In genomic region chr6:158686791-158687381, GRCh38 we compare ENCODE assay signal across 9 cellular contexts. TPM values are rescaled to one million over a fixed set of nuclear protein-coding genes. Genes with fewer than 3 reads are reported as not detected.
DNase-seq lines count a peak whose midpoint lies in the region; ATAC-seq lines count a peak whose summit lies in the region.
"Had no signal": no experiment of that assay in that cellular context is flagged by ENCODE, and none has a peak within 500 bp of the region (broad histone marks: within the 10 kb centered on the region; RNA-seq: fewer than 3 reads in every experiment).

No MANE protein-coding gene starts in this region.

- no peaks in the 10 kb centered on the region for H3K4me1 ChIP-seq in SJCRH30

- H3K9me3 Mint-ChIP-seq in activated T-helper 2 cell treated with anti-CD3 and anti-CD28 coated beads, Interferon-gamma antibody, Interleukin-2, Interleukin-4, amounts not matched to agents 10 μg/mL and 5 μg/mL and 100 μg/mL, durations not matched to agents 14 hours and 24 hours and 36 hours, result no peaks in the 10 kb centered on the region
- H3K9me3 Mint-ChIP-seq in stimulated activated naive B cell treated with anti-CD40 and anti-IgM and Interleukin-4, amounts not matched to agents 10 μg/mL and 1 μg/mL and 100 μg/mL, for 72 hours, result peaks cover 0 to 2% of the 10 kb centered on the region in 2 donors

- peak overlapping the region; percentile 45 for H3K4me3 Mint-ChIP-seq in activated T-helper 2 cell treated with anti-CD3 and anti-CD28 coated beads, Interferon-gamma antibody, Interleukin-2, Interleukin-4, amounts not matched to agents 10 μg/mL and 5 μg/mL and 100 μg/mL, durations not matched to agents 14 hours and 24 hours and 36 hours (ENCODE audit: low read depth)
- peak overlapping the region; percentile 9 to 10 for H3K4me3 Mint-ChIP-seq in stimulated activated naive B cell treated with anti-CD40 and anti-IgM and Interleukin-4, amounts not matched to agents 10 μg/mL and 1 μg/mL and 100 μg/mL, for 72 hours

- H3K4me1 Mint-ChIP-seq in activated T-helper 2 cell treated with anti-CD3 and anti-CD28 coated beads, Interferon-gamma antibody, Interleukin-2, Interleukin-4, amounts not matched to agents 10 μg/mL and 5 μg/mL and 100 μg/mL, durations not matched to agents 14 hours and 24 hours and 36 hours (ENCODE audit: low read depth), result peaks cover 58% of the 10 kb centered on the region
- peaks cover 14 to 23% of the 10 kb centered on the region in 2 donors for H3K4me1 Mint-ChIP-seq in stimulated activated naive B cell treated with anti-CD40 and anti-IgM and Interleukin-4, amounts not matched to agents 10 μg/mL and 1 μg/mL and 100 μg/mL, for 72 hours

- peak; percentile 78 for ATAC-seq in HG03457 (IDR thresholded peaks at IDR 0.05; ENCODE audit: unreplicated experiment)
- ATAC-seq in stimulated activated naive B cell treated with anti-CD40 and anti-IgM and Interleukin-4, amounts not matched to agents 10 μg/mL and 1 μg/mL and 100 μg/mL, for 72 hours (replicated peaks), result peak; percentile 97 to 98

- no peak overlapping the region for H3K4me3 ChIP-seq in SJCRH30

- H3K27ac ChIP-seq in SJCRH30, result no peak overlapping the region
- H3K27ac ChIP-seq: 22Rv1 had no signal

- peaks cover 83% of the 10 kb centered on the region for H3K36me3 Mint-ChIP-seq in activated T-helper 2 cell treated with anti-CD3 and anti-CD28 coated beads, Interferon-gamma antibody, Interleukin-2, Interleukin-4, amounts not matched to agents 10 μg/mL and 5 μg/mL and 100 μg/mL, durations not matched to agents 14 hours and 24 hours and 36 hours (ENCODE audit: low read depth)
- H3K36me3 Mint-ChIP-seq in stimulated activated naive B cell treated with anti-CD40 and anti-IgM and Interleukin-4, amounts not matched to agents 10 μg/mL and 1 μg/mL and 100 μg/mL, for 72 hours, result peaks cover 17 to 38% of the 10 kb centered on the region in 2 donors

- intact Hi-C loops in activated T-helper 2 cell treated with anti-CD3 and anti-CD28 coated beads, Interferon-gamma antibody, Interleukin-2, Interleukin-4, amounts not matched to agents 10 μg/mL and 5 μg/mL and 100 μg/mL, durations not matched to agents 14 hours and 24 hours and 36 hours (cut with micrococcal nuclease), result loop anchor here (2.0 kb wide), 1 partner anchor 34 kb away; no protein-coding TSS in a partner anchor

- peak overlapping the region; percentile 62 for H3K27ac Mint-ChIP-seq in activated T-helper 2 cell treated with anti-CD3 and anti-CD28 coated beads, Interferon-gamma antibody, Interleukin-2, Interleukin-4, amounts not matched to agents 10 μg/mL and 5 μg/mL and 100 μg/mL, durations not matched to agents 14 hours and 24 hours and 36 hours
- peak overlapping the region; percentile 70 for H3K27ac Mint-ChIP-seq in stimulated activated naive B cell treated with anti-CD40 and anti-IgM and Interleukin-4, amounts not matched to agents 10 μg/mL and 1 μg/mL and 100 μg/mL, for 72 hours

- DNase-seq in NOMO-1 treated with DMSO at 0.1 percent for 48 hours (lab: John Stamatoyannopoulos, UW; ENCODE audit: unreplicated experiment), result peak; percentile 63
- DNase-seq in NOMO-1 treated with dmso at 0.1 percent for 144 hours (lab: John Stamatoyannopoulos, UW; ENCODE audit: unreplicated experiment), result no peak
- peak; percentile 58 for DNase-seq in activated T-helper 2 cell treated with anti-CD3 and anti-CD28 coated beads, Interferon-gamma antibody, Interleukin-2, Interleukin-4, amounts not matched to agents 10 μg/mL and 5 μg/mL and 100 μg/mL, durations not matched to agents 14 hours and 24 hours and 36 hours (ENCODE audit: low spot score)
- peak; percentile 43 for DNase-seq in stimulated activated naive B cell treated with anti-CD40 and anti-IgM and Interleukin-4, amounts not matched to agents 10 μg/mL and 1 μg/mL and 100 μg/mL, for 72 hours
- no peak for DNase-seq in SJCRH30
- DNase-seq in NCI-H2029 treated with DMSO at 0.1 percent for 48 hours (lab: John Stamatoyannopoulos, UW), result no peak
- DNase-seq in NCI-H2107 treated with DMSO at 0.1 percent for 48 hours (lab: John Stamatoyannopoulos, UW; ENCODE audit: unreplicated experiment), result no peak

- peaks cover 10% of the 10 kb centered on the region for H3K36me3 ChIP-seq in SJCRH30

- H3K9me3 ChIP-seq in SJCRH30 (replicated peaks), result no peaks in the 10 kb centered on the region

- no peaks in the 10 kb centered on the region for H3K27me3 Mint-ChIP-seq in activated T-helper 2 cell treated with anti-CD3 and anti-CD28 coated beads, Interferon-gamma antibody, Interleukin-2, Interleukin-4, amounts not matched to agents 10 μg/mL and 5 μg/mL and 100 μg/mL, durations not matched to agents 14 hours and 24 hours and 36 hours (ENCODE audit: low read depth)
- peaks cover 0 to 6% of the 10 kb centered on the region in 2 donors for H3K27me3 Mint-ChIP-seq in stimulated activated naive B cell treated with anti-CD40 and anti-IgM and Interleukin-4, amounts not matched to agents 10 μg/mL and 1 μg/mL and 100 μg/mL, for 72 hours

- no peaks in the 10 kb centered on the region for H3K27me3 ChIP-seq in SJCRH30

RNA-seq across cellular contexts. Expression of gene SYTL3, which starts 37.0 kb away (rescaled TPM):
- 232 and 242 TPM in 2 replicates for total RNA-seq in activated T-helper 2 cell treated with anti-CD3 and anti-CD28 coated beads, Interferon-gamma antibody, Interleukin-2, Interleukin-4, amounts not matched to agents 10 μg/mL and 5 μg/mL and 100 μg/mL, durations not matched to agents 14 hours and 24 hours and 36 hours
- 15.4 and 16.4 TPM in 2 replicates for total RNA-seq in SJCRH30 (2014; rRNA removed; shearing (Covaris generic))

RNA-seq across cellular contexts. Expression of gene DYNLT1, which starts 42.3 kb away (rescaled TPM):
- total RNA-seq in activated T-helper 2 cell treated with anti-CD3 and anti-CD28 coated beads, Interferon-gamma antibody, Interleukin-2, Interleukin-4, amounts not matched to agents 10 μg/mL and 5 μg/mL and 100 μg/mL, durations not matched to agents 14 hours and 24 hours and 36 hours, result 94.4 and 108 TPM in 2 replicates
- 99.1 and 104 TPM in 2 replicates for total RNA-seq in SJCRH30 (2014; rRNA removed; shearing (Covaris generic))

Comparison
In these comparisons a context has a peak if more than half of its experiments do, and no peak if none do; other contexts are left out.
1. DNase-seq: peak in NOMO-1 treated with DMSO at 0.1 percent for 48 hours (single experiment), activated T-helper 2 cell treated with anti-CD3 and anti-CD28 coated beads, Interferon-gamma antibody, Interleukin-2, Interleukin-4, amounts not matched to agents 10 μg/mL and 5 μg/mL and 100 μg/mL, durations not matched to agents 14 hours and 24 hours and 36 hours (single experiment) and stimulated activated naive B cell treated with anti-CD40 and anti-IgM and Interleukin-4, amounts not matched to agents 10 μg/mL and 1 μg/mL and 100 μg/mL, for 72 hours (single experiment); none in NOMO-1 treated with dmso at 0.1 percent for 144 hours (single experiment), SJCRH30 (0 of 2), NCI-H2029 treated with DMSO at 0.1 percent for 48 hours (single experiment) and NCI-H2107 treated with DMSO at 0.1 percent for 48 hours (single experiment).
2. RNA of gene SYTL3, which starts 37.0 kb away (total RNA-seq): 232 to 242 TPM in activated T-helper 2 cell treated with anti-CD3 and anti-CD28 coated beads, Interferon-gamma antibody, Interleukin-2, Interleukin-4, amounts not matched to agents 10 μg/mL and 5 μg/mL and 100 μg/mL, durations not matched to agents 14 hours and 24 hours and 36 hours; 15.4 to 16.4 TPM in SJCRH30; every median in the first group is over 10 times any median in the second.